25 cellular contexts compared by ENCODE assay signal in the genomic region with DNA sequence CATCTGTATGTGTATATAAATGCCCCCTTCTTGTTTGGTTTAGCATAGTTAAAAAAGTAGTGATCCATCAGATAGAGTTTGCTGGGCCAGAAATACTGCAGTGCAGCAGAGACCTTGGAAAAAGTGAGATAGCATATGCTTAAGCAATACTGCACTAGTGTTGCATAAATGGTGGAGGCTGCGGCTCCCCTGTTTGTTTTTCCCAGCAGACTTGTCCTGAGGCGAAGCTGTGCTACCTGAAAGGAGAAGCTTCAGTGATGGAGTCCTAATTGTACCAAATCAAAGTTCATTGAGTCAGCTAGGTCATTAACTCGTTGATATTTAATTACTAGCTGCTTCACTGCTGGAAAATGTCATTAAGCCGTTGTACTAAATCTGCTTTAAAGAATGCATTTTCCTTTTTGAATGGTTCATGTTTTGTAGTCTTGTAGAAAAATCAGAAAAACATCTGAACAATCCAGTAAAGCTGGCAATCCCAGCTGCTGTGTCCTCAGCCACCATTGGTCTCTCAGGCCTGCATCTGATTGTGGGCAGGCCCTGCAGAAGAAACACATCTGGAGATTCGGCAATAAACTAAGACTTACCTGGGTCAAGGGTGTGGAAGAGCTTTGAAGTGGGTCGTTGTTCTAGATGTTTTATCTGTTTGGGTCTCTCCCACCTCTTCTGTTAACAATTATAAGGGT.
DNase-seq lines count a peak whose midpoint lies in the region; ATAC-seq and TF ChIP-seq lines count a peak whose summit lies in the region.
"Had no signal": no experiment of that assay in that cellular context is flagged by ENCODE, and none has a peak within 500 bp of the region (broad histone marks: within the 10 kb centered on the region; RNA-seq: fewer than 3 reads in every experiment).

No MANE protein-coding gene starts in this region.

- H3K9ac ChIP-seq in mammary epithelial cell (ENCODE audit: insufficient read depth, low read length) (no peak overlapping the region), mesendoderm (ENCODE audit: low read length) (no peak overlapping the region)
- H3K9ac ChIP-seq: neural progenitor cell had no signal

- no peaks in the 10 kb centered on the region for H3K79me1 ChIP-seq in mesendoderm (ENCODE audit: low read length)

- H3K27me3 ChIP-seq in mammary epithelial cell (ENCODE audit: insufficient read depth, low read length) (peaks cover 7% of the 10 kb centered on the region), mesendoderm (ENCODE audit: insufficient read depth, low read length, poor library complexity) (no peaks in the 10 kb centered on the region)
- H3K27me3 ChIP-seq: neural progenitor cell, suprapubic skin, uterus had no signal

- no peak overlapping the region for H3K27ac Mint-ChIP-seq in MCF 10A (ENCODE audit: low read depth, unreplicated experiment)
- H3K27ac Mint-ChIP-seq: activated naive CD4-positive, alpha-beta T cell treated with anti-CD3 and anti-CD28 coated beads, Interleukin-2, amount 10 ng/mL, durations not matched to agents 7 days and 5 days; activated T-cell treated with anti-CD3 and anti-CD28 coated beads, Interleukin-2, amount 50 U/mL, for 72 hours; neural progenitor cell; T-helper 17 cell had no signal

- H3K4me1 Mint-ChIP-seq in MCF 10A (ENCODE audit: insufficient read depth, unreplicated experiment) = no peaks in the 10 kb centered on the region
- H3K4me1 Mint-ChIP-seq: activated naive CD4-positive, alpha-beta T cell treated with anti-CD3 and anti-CD28 coated beads, Interleukin-2, amount 10 ng/mL, durations not matched to agents 7 days and 5 days; neural progenitor cell had no signal

- H3K4me2 ChIP-seq in mammary epithelial cell (ENCODE audit: insufficient read depth, low read depth, low read length) (no peak overlapping the region), mesendoderm (ENCODE audit: low read length) (no peak overlapping the region)
- H3K4me2 ChIP-seq: neural progenitor cell had no signal

- H3K23ac ChIP-seq in mesendoderm (ENCODE audit: low read length) = no peak overlapping the region

- H3K79me2 ChIP-seq in mammary epithelial cell (ENCODE audit: insufficient read depth, low read length) (no peaks in the 10 kb centered on the region), mesendoderm (ENCODE audit: control insufficient read depth, insufficient read depth, low read length) (no peaks in the 10 kb centered on the region)

- no peak overlapping the region for H2BK120ac ChIP-seq in mesendoderm (ENCODE audit: low read depth, low read length)

- CTCF ChIA-PET in MCF 10A (lab: Yijun Ruan, JAX) (interaction anchor here (1.1 to 3.5 kb wide), 3 partner anchors 15 to 227 kb away, joined by 3 to 25 read pairs (median 6); no protein-coding TSS in a partner anchor), mammary epithelial cell (lab: Charles Lee; ENCODE audit: low non-redundant PET) (no interaction called here)

- TF ChIP-seq CTCF in MCF 10A (IDR thresholded peaks at IDR 0.05; ENCODE audit: unreplicated experiment) (no peak), mammary epithelial cell (conservative IDR thresholded peaks at IDR 0.05 in 1 of 2, IDR thresholded peaks at IDR 0.05 in 1 of 2; ENCODE audit: extremely low read depth in 1 of 2, insufficient read depth in 1 of 2, low read depth in 1 of 2, low read length in 2 of 2) (no peak)

- H3K9me3 ChIP-seq in mammary epithelial cell (replicated peaks; ENCODE audit: insufficient read depth, low read length) = no peaks in the 10 kb centered on the region
- H3K9me3 ChIP-seq: SJSA1, suprapubic skin, uterus had no signal

- H3K18ac ChIP-seq in mesendoderm (ENCODE audit: low read length) = no peak overlapping the region

- no peak overlapping the region for H3K4me3 ChIP-seq in mammary epithelial cell (replicated peaks in 1 of 3; ENCODE audit: insufficient read depth in 1 of 3, low read depth in 2 of 3, low read length in 3 of 3)
- no peak overlapping the region for H3K4me3 ChIP-seq in mesendoderm (ENCODE audit: low read length)
- H3K4me3 ChIP-seq: neural progenitor cell, SJSA1, suprapubic skin, uterus had no signal

- H2AFZ ChIP-seq in mammary epithelial cell (ENCODE audit: low read depth, low read length) = no peak overlapping the region
- H2AFZ ChIP-seq: neural progenitor cell had no signal

- H3K4me1 ChIP-seq in mammary epithelial cell (ENCODE audit: insufficient read depth, low read length) = no peaks in the 10 kb centered on the region
- H3K4me1 ChIP-seq in mesendoderm (ENCODE audit: control insufficient read depth, low read depth, low read length) = no peaks in the 10 kb centered on the region
- H3K4me1 ChIP-seq: neural progenitor cell, SJSA1, uterus had no signal

- H3K27me3 Mint-ChIP-seq in MCF 10A (ENCODE audit: insufficient read depth, unreplicated experiment) = no peaks in the 10 kb centered on the region

- DNase-seq in MCF 10A (ENCODE audit: unreplicated experiment) (peak; percentile 43), mammary epithelial cell (no peak), SKM-1 treated with dmso at 0.1 percent for 144 hours (lab: John Stamatoyannopoulos, UW; ENCODE audit: unreplicated experiment) (peak; percentile 9), left lobe of liver (ENCODE audit: low spot score) (peak; percentile 61), mesendoderm (no peak), NCI-H345 treated with DMSO at 0.1 percent for 48 hours (lab: John Stamatoyannopoulos, UW; ENCODE audit: unreplicated experiment) (no peak), GDM1 (lab: John Stamatoyannopoulos, UW) (no peak)
- no peak for DNase-seq in activated CD8-positive, alpha-beta memory T cell treated with anti-CD3 and anti-CD28 coated beads for 24 hours
- DNase-seq: activated CD4-positive, alpha-beta T cell treated with anti-CD3 and anti-CD28 coated beads for 4 hours; activated naive CD4-positive, alpha-beta T cell treated with anti-CD3 and anti-CD28 coated beads, Interleukin-2, amount 10 ng/mL, durations not matched to agents 7 days and 5 days; activated T-cell treated with anti-CD3 and anti-CD28 coated beads, Interleukin-2, amount 50 U/mL, for 72 hours; anterior cingulate cortex; caudate nucleus; DMS53; GOT3; KG1; NCI-H2029 treated with DMSO at 0.1 percent for 48 hours; NCI-H446 treated with DMSO at 0.1 percent for 48 hours; posterior cingulate gyrus; T-helper 17 cell; uterus had no signal

- H4K5ac ChIP-seq in mesendoderm (ENCODE audit: low read length) = no peak overlapping the region

- in situ Hi-C loops in mammary epithelial cell (cut with MboI; ENCODE audit: low sequenced_read_pairs in 2 of 2) = loop anchor here (10.0 to 25.0 kb wide), 3 partner anchors 231 to 502 kb away; no protein-coding TSS in a partner anchor

- no peaks in the 10 kb centered on the region for H3K36me3 ChIP-seq in mammary epithelial cell (ENCODE audit: insufficient read depth, low read length)
- no peaks in the 10 kb centered on the region for H3K36me3 ChIP-seq in mesendoderm (ENCODE audit: control insufficient read depth, insufficient read depth, low read length)
- H3K36me3 ChIP-seq: neural progenitor cell, SJSA1, suprapubic skin, uterus had no signal

- intact Hi-C loops in MCF 10A (cut with micrococcal nuclease) (no loop called here), mammary epithelial cell (cut with micrococcal nuclease) (no loop called here)

- BruUV-seq in MCF 10A (replicated peaks; lab: Mats Ljungman, UMichigan) (no TSS peak), mammary epithelial cell (replicated peaks; lab: Mats Ljungman, UMichigan) (no TSS peak)

- ATAC-seq in left lobe of liver = peak; percentile 94
- ATAC-seq: activated T-cell treated with anti-CD3 and anti-CD28 coated beads, Interleukin-2, amount 50 U/mL, for 72 hours; Panc1; T-helper 17 cell had no signal

- WGBS in mammary epithelial cell (ENCODE audit: low coverage, missing lambda C conversion rate) = 57% methylated on average over 6 of the region's 6 CpGs
- no CpG with 5 or more reads among the region's 6 CpGs for WGBS in mesendoderm (ENCODE audit: extremely low coverage, insufficient coverage, low lambda C conversion rate)

- dilution Hi-C loops in mammary epithelial cell (cut with HindIII; ENCODE audit: low sequenced_read_pairs) = no loop called here

- no peak overlapping the region for H2AK5ac ChIP-seq in mesendoderm (ENCODE audit: low read length)

- H3K4ac ChIP-seq in mesendoderm (ENCODE audit: low read depth, low read length) = no peak overlapping the region

- H3K27ac ChIP-seq in mammary epithelial cell (ENCODE audit: insufficient read depth, low read depth, low read length) (no peak overlapping the region), mesendoderm (ENCODE audit: low read depth, low read length) (no peak overlapping the region)
- H3K27ac ChIP-seq: neural progenitor cell, SJSA1, suprapubic skin, uterus had no signal

- H3K9me3 Mint-ChIP-seq in MCF 10A (ENCODE audit: unreplicated experiment) = no peaks in the 10 kb centered on the region
- H3K9me3 Mint-ChIP-seq: activated naive CD4-positive, alpha-beta T cell treated with anti-CD3 and anti-CD28 coated beads, Interleukin-2, amount 10 ng/mL, durations not matched to agents 7 days and 5 days; activated T-cell treated with anti-CD3 and anti-CD28 coated beads, Interleukin-2, amount 50 U/mL, for 72 hours had no signal

- H3K4me3 Mint-ChIP-seq in MCF 10A (ENCODE audit: unreplicated experiment) = no peak overlapping the region
- H3K4me3 Mint-ChIP-seq: activated naive CD4-positive, alpha-beta T cell treated with anti-CD3 and anti-CD28 coated beads, Interleukin-2, amount 10 ng/mL, durations not matched to agents 7 days and 5 days; activated T-cell treated with anti-CD3 and anti-CD28 coated beads, Interleukin-2, amount 50 U/mL, for 72 hours; neural progenitor cell; T-helper 17 cell had no signal

- no peaks in the 10 kb centered on the region for H4K20me1 ChIP-seq in mammary epithelial cell (ENCODE audit: insufficient read depth, low read length)

- POLR2A ChIA-PET in MCF 10A (lab: Yijun Ruan, JAX) = interaction anchor here (0.7 to 0.9 kb wide), 3 partner anchors 107 to 257 kb away, joined by 3 to 5 read pairs (median 3); no protein-coding TSS in a partner anchor

- H3K36me3 Mint-ChIP-seq in MCF 10A (ENCODE audit: insufficient read depth, unreplicated experiment) = no peaks in the 10 kb centered on the region
- H3K36me3 Mint-ChIP-seq: activated naive CD4-positive, alpha-beta T cell treated with anti-CD3 and anti-CD28 coated beads, Interleukin-2, amount 10 ng/mL, durations not matched to agents 7 days and 5 days had no signal

- no peak overlapping the region for H2BK5ac ChIP-seq in mesendoderm (ENCODE audit: low read length)

- no peak overlapping the region for H4K8ac ChIP-seq in mesendoderm (ENCODE audit: low read depth, low read length)

- H2BK15ac ChIP-seq in mesendoderm (replicated peaks; ENCODE audit: low read depth) = no peak overlapping the region

- H3K56ac ChIP-seq in mesendoderm (ENCODE audit: low read length) = no peak overlapping the region

Comparison
In these comparisons a context has a peak if more than half of its experiments do, and no peak if none do; other contexts are left out.
1. DNase-seq: peak in MCF 10A (single experiment), SKM-1 treated with dmso at 0.1 percent for 144 hours (single experiment) and left lobe of liver (single experiment); none in mammary epithelial cell (single experiment), mesendoderm (single experiment), NCI-H345 treated with DMSO at 0.1 percent for 48 hours (single experiment), activated CD8-positive, alpha-beta memory T cell treated with anti-CD3 and anti-CD28 coated beads for 24 hours (single experiment) and GDM1 (single experiment).